ENCODE assay signal across 19 cellular contexts in genomic region chr14:25103261-25103660, GRCh38. TPM values are rescaled to one million over a fixed set of nuclear protein-coding genes. Genes with fewer than 3 reads are reported as not detected.
DNase-seq lines count a peak whose midpoint lies in the region; ATAC-seq, FAIRE-seq and TF ChIP-seq lines count a peak whose summit lies in the region.
"Had no signal": no experiment of that assay in that cellular context is flagged by ENCODE, and none has a peak within 500 bp of the region (broad histone marks: within the 10 kb centered on the region; RNA-seq: fewer than 3 reads in every experiment).

No MANE protein-coding gene starts in this region.

- H3K27me3 ChIP-seq in Loucy (ENCODE audit: insufficient read depth, low read length, poor library complexity, severe bottlenecking) (no peaks in the 10 kb centered on the region), adipocyte (replicated peaks; ENCODE audit: control insufficient read depth, insufficient read depth, low read length) (no peaks in the 10 kb centered on the region)
- H3K27me3 ChIP-seq: Peyer's patch had no signal

- H3K9me3 ChIP-seq in Loucy (ENCODE audit: insufficient read depth, low read depth, low read length): no peaks in the 10 kb centered on the region
- H3K9me3 ChIP-seq in adipocyte (ENCODE audit: control insufficient read depth, low read length): no peaks in the 10 kb centered on the region
- no peaks in the 10 kb centered on the region for H3K9me3 ChIP-seq in mucosa of descending colon
- H3K9me3 ChIP-seq: Peyer's patch had no signal

- FAIRE-seq in GM12892 (lab: Jason Lieb, UNC): no peak

- DNase-seq in NOMO-1 treated with dmso at 0.1 percent for 144 hours (lab: John Stamatoyannopoulos, UW; ENCODE audit: unreplicated experiment) (peak; percentile 62), adipocyte (ENCODE audit: low read depth) (peak; percentile 66), pons (ENCODE audit: low spot score) (no peak), mucosa of descending colon (no peak), GM12892 (ENCODE audit: insufficient read length) (no peak), LoVo (ENCODE audit: low spot score) (no peak)
- DNase-seq: ACHN, C1 segment of cervical spinal cord, DMS79 treated with DMSO at 0.1 percent for 48 hours, H9, KG1, NCI-H1694 treated with DMSO at 0.1 percent for 48 hours, NCI-H2227 treated with DMSO at 0.1 percent for 48 hours, NCI-H524, Peyer's patch, T-cell had no signal

- H3F3A ChIP-seq in Loucy (ENCODE audit: low read depth): no peaks in the 10 kb centered on the region

- 0 out of 2 replicates have a peak overlapping the region, but pooled peaks have one; percentile 56 for H2AFZ ChIP-seq in Loucy (ENCODE audit: low read length)

- H3K9ac ChIP-seq in Loucy (ENCODE audit: low read depth, low read length, poor library complexity, severe bottlenecking) (no peak overlapping the region), adipocyte (ENCODE audit: low read length) (no peak overlapping the region)

- TF ChIP-seq CTCF in Loucy (conservative IDR thresholded peaks at IDR 0.05; ENCODE audit: low read length) (no peak), mucosa of descending colon (IDR thresholded peaks at IDR 0.05) (no peak)

- no peak overlapping the region for H3K4me3 ChIP-seq in Loucy (ENCODE audit: low read length, poor library complexity, severe bottlenecking)
- no peak overlapping the region for H3K4me3 ChIP-seq in adipocyte (ENCODE audit: low read length)
- H3K4me3 ChIP-seq in mucosa of descending colon: no peak overlapping the region
- H3K4me3 ChIP-seq: Peyer's patch had no signal

- intact Hi-C loops in mucosa of descending colon (cut with DNase I, micrococcal nuclease): no loop called here

- H3K4me1 ChIP-seq in Loucy (ENCODE audit: insufficient read depth, low read length, poor library complexity, severe bottlenecking) (peaks cover 4% of the 10 kb centered on the region), adipocyte (ENCODE audit: control insufficient read depth, insufficient read depth, low read length) (no peaks in the 10 kb centered on the region), mucosa of descending colon (ENCODE audit: low read depth) (no peaks in the 10 kb centered on the region)
- H3K4me1 ChIP-seq: Peyer's patch had no signal

- no peaks in the 10 kb centered on the region for H4K20me1 ChIP-seq in Loucy (ENCODE audit: insufficient read depth, low read length, poor library complexity, severe bottlenecking)

- H3K79me2 ChIP-seq in Loucy (ENCODE audit: insufficient read depth, low read length): no peaks in the 10 kb centered on the region

- H3K9me2 ChIP-seq in Loucy (replicated peaks; ENCODE audit: low read depth, low read length): no peaks in the 10 kb centered on the region

- H3K4me2 ChIP-seq in Loucy (ENCODE audit: low read depth, low read length, poor library complexity, severe bottlenecking): no peak overlapping the region

- TF ChIP-seq POLR2A in GM12892 (IDR thresholded peaks at IDR 0.05; ENCODE audit: low read depth, low read length): no peak

- no peak for ATAC-seq in mucosa of descending colon
- ATAC-seq: T-cell had no signal

- no peaks in the 10 kb centered on the region for H3K36me3 ChIP-seq in Loucy (ENCODE audit: insufficient read depth, low read length)
- H3K36me3 ChIP-seq in adipocyte (ENCODE audit: control insufficient read depth, insufficient read depth, low read length, severe bottlenecking): no peaks in the 10 kb centered on the region
- no peaks in the 10 kb centered on the region for H3K36me3 ChIP-seq in mucosa of descending colon (ENCODE audit: low read depth)
- H3K36me3 ChIP-seq: Peyer's patch had no signal

RNA-seq across cellular contexts. Expression of gene STXBP6, which starts 53.3 kb away (rescaled TPM):
- 10 to 100 TPM; 10.9 to 25.9 (median 19.8) TPM for total RNA-seq in mucosa of descending colon
- not detected for polyA plus RNA-seq in GM12892 (2012; ENCODE audit: missing spikeins)
- total RNA-seq: G401, MCF 10A had no signal

Comparison
In these comparisons a context has a peak if more than half of its experiments do, and no peak if none do; other contexts are left out.
1. DNase-seq: peak in NOMO-1 treated with dmso at 0.1 percent for 144 hours (single experiment) and adipocyte (single experiment); none in pons (single experiment), mucosa of descending colon (0 of 3), GM12892 (single experiment) and LoVo (single experiment).